ENCODE assay signal across 21 cellular contexts in the genomic region with DNA sequence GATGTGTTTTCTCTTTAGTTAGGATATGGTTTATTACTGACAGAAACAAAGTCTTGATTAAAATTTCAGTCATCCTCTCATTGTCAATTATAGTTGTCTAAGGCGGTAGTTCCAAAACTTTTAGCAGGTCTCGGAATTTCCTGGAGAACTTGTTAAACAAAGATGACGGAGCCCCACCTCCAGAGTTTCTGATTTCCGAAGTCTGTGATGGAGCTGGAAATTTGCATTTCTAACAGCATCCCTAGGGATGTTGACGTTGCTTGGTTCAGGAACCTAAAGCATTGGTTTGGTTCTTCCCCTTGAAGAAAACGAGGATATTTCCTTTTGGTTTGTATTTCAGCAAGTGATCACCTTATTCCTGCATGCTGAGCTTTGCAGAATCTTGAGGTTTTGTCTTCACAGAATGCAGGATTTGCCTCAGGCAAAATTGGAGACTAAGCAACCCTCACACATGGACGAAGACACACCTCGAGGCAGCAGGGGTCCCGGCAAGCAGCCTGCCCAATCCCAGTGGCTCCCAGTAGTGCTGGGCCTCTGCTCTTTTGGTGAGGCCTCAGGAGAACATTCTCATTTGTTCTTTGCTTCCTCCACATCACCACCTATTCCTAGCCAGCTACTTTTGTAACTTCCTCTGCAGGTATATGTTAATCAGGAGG.
A peak's percentile ranks its signal among the peaks of the same experiment; 100 is the strongest.
DNase-seq lines count a peak whose midpoint lies in the region; FAIRE-seq and TF ChIP-seq lines count a peak whose summit lies in the region.
"Had no signal": no experiment of that assay in that cellular context is flagged by ENCODE, and none has a peak within 500 bp of the region (broad histone marks: within the 10 kb centered on the region; RNA-seq: fewer than 3 reads in every experiment).

No MANE protein-coding gene starts in this region.

- H3K27ac Mint-ChIP-seq in neural progenitor cell: no peak overlapping the region
- H3K27ac Mint-ChIP-seq: CD8-positive, alpha-beta T cell had no signal

- peaks cover 2% of the 10 kb centered on the region for H3K27me3 Mint-ChIP-seq in neural progenitor cell (ENCODE audit: insufficient read depth, low read depth)

- no peak overlapping the region for H2BK20ac ChIP-seq in H1 (ENCODE audit: low read length)

- no peak overlapping the region for H3K23ac ChIP-seq in H1 (ENCODE audit: insufficient read length)

- no peaks in the 10 kb centered on the region for H3K36me3 Mint-ChIP-seq in neural progenitor cell
- H3K36me3 Mint-ChIP-seq: CD8-positive, alpha-beta T cell had no signal

- no peak overlapping the region for H2BK120ac ChIP-seq in H1 (replicated peaks; ENCODE audit: low read depth, low read length)

- TF ChIP-seq POLR2A in H1 (IDR thresholded peaks at IDR 0.05; ENCODE audit: control extremely low read depth in 1 of 2, low read depth in 2 of 2, low read length in 2 of 2) (no peak), GM12891 (IDR thresholded peaks at IDR 0.05; ENCODE audit: low read depth, low read length) (no peak)

- CTCF ChIA-PET in HEK293T (lab: Yijun Ruan, JAX): interaction anchor here (0.6 kb wide), 1 partner anchor 72 kb away, joined by 4 read pairs; no protein-coding TSS in a partner anchor
- CTCF ChIA-PET in H1 (lab: Charles Lee; ENCODE audit: partially characterized antibody): interaction anchor here (0.8 kb wide), 1 partner anchor 25 kb away, joined by 4 read pairs; no protein-coding TSS in a partner anchor

- TF ChIP-seq RAD21 in H1 (IDR thresholded peaks at IDR 0.05 in 1 of 2, conservative IDR thresholded peaks at IDR 0.05 in 1 of 2; ENCODE audit: low read depth in 2 of 2, low read length in 2 of 2): no peak

- H2BK12ac ChIP-seq in H1 (ENCODE audit: low read depth, low read length): no peak overlapping the region

- peaks cover 5% of the 10 kb centered on the region for H3K9me3 Mint-ChIP-seq in neural progenitor cell
- H3K9me3 Mint-ChIP-seq: CD8-positive, alpha-beta T cell had no signal

- H3K14ac ChIP-seq in H1 (ENCODE audit: insufficient read length): no peak overlapping the region

- no peak overlapping the region for H4K5ac ChIP-seq in H1 (ENCODE audit: insufficient read length, low read depth, low read length)

- WGBS in H1 (ENCODE audit: extremely low coverage in 1 of 2, insufficient coverage in 1 of 2, insufficient read length in 1 of 2, insufficient replicate concordance in 2 of 2, low coverage in 1 of 2, low lambda C conversion rate in 2 of 2, missing lambda C conversion rate in 1 of 2), 2 experiments: 90% methylated on average over 9 of the region's 9 CpGs; no CpG with 5 or more reads in 1 of the 2 experiments

- TF ChIP-seq CTCF in H1 (IDR thresholded peaks at IDR 0.05; ENCODE audit: control extremely low read depth in 1 of 3, insufficient read depth in 1 of 3, low read depth in 1 of 3, low read length in 3 of 3) (no peak), neural progenitor cell (IDR thresholded peaks at IDR 0.05) (no peak), GM10266 (IDR thresholded peaks at IDR 0.05; ENCODE audit: control insufficient read depth, insufficient read depth, low read depth, missing control alignments) (no peak)

- no peak overlapping the region for H4K91ac ChIP-seq in H1 (replicated peaks; ENCODE audit: insufficient read length, low read length)

- DNase-seq in ELF-1 (ENCODE audit: low read depth, low spot score): peak; percentile 85
- DNase-seq in HEK293T (ENCODE audit: extremely low spot score): peak; percentile 21
- DNase-seq in H1 (ENCODE audit: low read depth in 1 of 2, low spot score in 2 of 2): no peak
- DNase-seq in neural progenitor cell (ENCODE audit: low spot score): no peak
- no peak for DNase-seq in NCI-H526 treated with DMSO at 0.1 percent for 48 hours (lab: John Stamatoyannopoulos, UW)
- no peak for DNase-seq in GM10266 (ENCODE audit: extremely low spot score)
- no peak for DNase-seq in NCI-H187 treated with DMSO at 0.1 percent for 48 hours (lab: John Stamatoyannopoulos, UW)
- no peak for DNase-seq in GM12891 (ENCODE audit: insufficient read length, low spot score)
- DNase-seq: CD8-positive, alpha-beta T cell; DMS79 treated with DMSO at 0.1 percent for 48 hours; GDM1; NCI-H1930; NCI-H2171; NCI-H446 treated with DMSO at 0.1 percent for 48 hours; NCI-H748 treated with DMSO at 0.1 percent for 48 hours had no signal

- no peaks in the 10 kb centered on the region; the same call in 1 of the 2 replicates for H3K23me2 ChIP-seq in H1 (ENCODE audit: low read depth, low read length)

- H4K8ac ChIP-seq in H1 (ENCODE audit: extremely low read depth, insufficient read depth, low read length): no peak overlapping the region

- H3K9ac ChIP-seq in H1 (replicated peaks in 1 of 4; ENCODE audit: extremely low read depth in 1 of 4, low read depth in 3 of 4, low read length in 3 of 4) (no peak overlapping the region), neural progenitor cell (no peak overlapping the region)
- H3K9ac ChIP-seq: BLaER1 had no signal

- H3K79me1 ChIP-seq in H1 (ENCODE audit: low read depth, low read length): no peaks in the 10 kb centered on the region

- H3K4me3 ChIP-seq in H1 (ENCODE audit: extremely low read depth in 1 of 4, insufficient read depth in 2 of 4, low read depth in 3 of 4, low read length in 4 of 4) (no peak overlapping the region), neural progenitor cell (no peak overlapping the region)
- H3K4me3 ChIP-seq: BLaER1, SK-N-MC had no signal

- H3K27ac ChIP-seq in H1 (ENCODE audit: low read depth, low read length) (no peak overlapping the region), neural progenitor cell (no peak overlapping the region)
- H3K27ac ChIP-seq: BLaER1, HL-60, SK-N-MC had no signal

- H3K9me3 ChIP-seq in H1 (ENCODE audit: insufficient read depth in 2 of 2, low read depth in 1 of 2, low read length in 1 of 2) (no peaks in the 10 kb centered on the region), neural progenitor cell (ENCODE audit: low read depth) (no peaks in the 10 kb centered on the region)
- H3K9me3 ChIP-seq: BLaER1 had no signal

- H4K20me1 ChIP-seq in H1 (replicated peaks in 1 of 2; ENCODE audit: control insufficient read depth in 1 of 2, insufficient read depth in 2 of 2, low read length in 2 of 2): no peaks in the 10 kb centered on the region
- H4K20me1 ChIP-seq in neural progenitor cell (ENCODE audit: low read depth): no peaks in the 10 kb centered on the region
- H4K20me1 ChIP-seq: BLaER1 had no signal

- H3K27me3 ChIP-seq in H1 (replicated peaks in 1 of 4; ENCODE audit: control insufficient read depth in 3 of 4, extremely low read depth in 1 of 4, insufficient read depth in 3 of 4, low read length in 3 of 4): no peaks in the 10 kb centered on the region
- no peaks in the 10 kb centered on the region for H3K27me3 ChIP-seq in neural progenitor cell
- H3K27me3 ChIP-seq: BLaER1 had no signal

- H3K4ac ChIP-seq in H1 (replicated peaks; ENCODE audit: insufficient read length, low read depth, low read length): no peak overlapping the region

- peaks cover 5% of the 10 kb centered on the region for H3K4me1 Mint-ChIP-seq in neural progenitor cell

- no peak for TF ChIP-seq EP300 in H1 (IDR thresholded peaks at IDR 0.05; ENCODE audit: borderline replicate concordance in 1 of 2, low read depth in 2 of 2, low read length in 2 of 2)

- H3K56ac ChIP-seq in H1 (replicated peaks; ENCODE audit: insufficient read length, low read depth, low read length): no peak overlapping the region

- H3K36me3 ChIP-seq in H1 (ENCODE audit: control insufficient read depth in 2 of 4, insufficient read depth in 4 of 4, low read length in 3 of 4): no peaks in the 10 kb centered on the region
- no peaks in the 10 kb centered on the region for H3K36me3 ChIP-seq in neural progenitor cell
- H3K36me3 ChIP-seq: BLaER1 had no signal

- no peak overlapping the region for H3K18ac ChIP-seq in H1 (ENCODE audit: extremely low read depth, low read length)

- no peak overlapping the region for H2BK5ac ChIP-seq in H1 (ENCODE audit: low read depth, low read length)

- no peaks in the 10 kb centered on the region for H3F3A ChIP-seq in neural progenitor cell (ENCODE audit: low read depth)

- H3K4me2 ChIP-seq in H1 (ENCODE audit: insufficient read depth in 1 of 2, low read depth in 2 of 2, low read length in 2 of 2) (no peak overlapping the region), neural progenitor cell (no peak overlapping the region)
- H3K4me2 ChIP-seq: BLaER1 had no signal

- H3K4me1 ChIP-seq in H1 (replicated peaks in 1 of 4; ENCODE audit: control insufficient read depth in 3 of 4, insufficient read depth in 4 of 4, low read length in 3 of 4): peaks cover 0 to 2% (median 0%) of the 10 kb centered on the region in 4 experiments; a peak in 1 of 7 replicates
- H3K4me1 ChIP-seq in neural progenitor cell: peaks cover 9% of the 10 kb centered on the region
- H3K4me1 ChIP-seq: BLaER1 had no signal

- peak overlapping the region; percentile 18; the same call in 1 of the 2 replicates for H2AFZ ChIP-seq in H1 (ENCODE audit: low read length)
- H2AFZ ChIP-seq in neural progenitor cell (replicated peaks): peak overlapping the region; percentile 32

- H2BK15ac ChIP-seq in H1 (ENCODE audit: low read length): no peak overlapping the region

- no peak overlapping the region for H3K4me3 Mint-ChIP-seq in neural progenitor cell
- H3K4me3 Mint-ChIP-seq: CD8-positive, alpha-beta T cell had no signal

- H3K79me2 ChIP-seq in H1 (ENCODE audit: control insufficient read depth in 1 of 2, insufficient read depth in 2 of 2, low read length in 2 of 2) (no peaks in the 10 kb centered on the region), neural progenitor cell (ENCODE audit: low read depth) (no peaks in the 10 kb centered on the region)

- no peak overlapping the region for H2AK5ac ChIP-seq in H1 (ENCODE audit: low read depth, low read length)

- POLR2A ChIA-PET in HEK293T (lab: Yijun Ruan, JAX): no interaction called here
- POLR2A ChIA-PET in H1 (lab: Charles Lee; ENCODE audit: partially characterized antibody): no interaction called here

- FAIRE-seq in H1 (lab: Jason Lieb, UNC) (peak; percentile 32), GM12891 (lab: Jason Lieb, UNC) (no peak)
- FAIRE-seq: A204.1, D721Med, H54 had no signal

TF ChIP-seq in HEK293T, 16 proteins besides CTCF, POLR2A, EP300 and RAD21 (continues in another document):
- no peak for TF ChIP-seq FOXM1 (IDR thresholded peaks at IDR 0.05; ENCODE audit: borderline replicate concordance)
- no peak for TF ChIP-seq CTBP1 (IDR thresholded peaks at IDR 0.05; ENCODE audit: borderline replicate concordance)
- TF ChIP-seq ELF4 (IDR thresholded peaks at IDR 0.05): no peak
- peak; percentile 40; the same call in 1 of the 2 replicates for TF ChIP-seq L3MBTL2 (conservative IDR thresholded peaks at IDR 0.05)

TF ChIP-seq in GM12891, 5 proteins besides CTCF, POLR2A, EP300 and RAD21:
- TF ChIP-seq SPI1 (IDR thresholded peaks at IDR 0.05; ENCODE audit: low read depth, low read length): no peak
- TF ChIP-seq PAX5 (IDR thresholded peaks at IDR 0.05; ENCODE audit: insufficient read depth, low read length, severe bottlenecking): no peak
- TF ChIP-seq POLR2AphosphoS5 (IDR thresholded peaks at IDR 0.05; ENCODE audit: low read depth, low read length): no peak
- no peak for TF ChIP-seq POU2F2 (IDR thresholded peaks at IDR 0.05; ENCODE audit: low read depth, low read length)
- TF ChIP-seq TAF1 (IDR thresholded peaks at IDR 0.05; ENCODE audit: low read depth, low read length): no peak

Comparison
In these comparisons a context has a peak if more than half of its experiments do, and no peak if none do; other contexts are left out.
1. DNase-seq: peak in ELF-1 (single experiment) and HEK293T (single experiment); none in H1 (0 of 2), neural progenitor cell (single experiment), NCI-H526 treated with DMSO at 0.1 percent for 48 hours (single experiment), GM10266 (single experiment), NCI-H187 treated with DMSO at 0.1 percent for 48 hours (single experiment) and GM12891 (single experiment).